Comparison of ENCODE assay signal across 13 cellular contexts in genomic region chr11:65473275-65473860, GRCh38. TPM values are rescaled to one million over a fixed set of nuclear protein-coding genes. Genes with fewer than 3 reads are reported as not detected.
DNase-seq lines count a peak whose midpoint lies in the region; ATAC-seq, FAIRE-seq and TF ChIP-seq lines count a peak whose summit lies in the region.
"Had no signal": no experiment of that assay in that cellular context is flagged by ENCODE, and none has a peak within 500 bp of the region (broad histone marks: within the 10 kb centered on the region; RNA-seq: fewer than 3 reads in every experiment).

No MANE protein-coding gene starts in this region.

- no peak for DNase-seq in CD4-positive, alpha-beta memory T cell
- DNase-seq in NCI-H69 (lab: John Stamatoyannopoulos, UW) (peak; percentile 34), endothelial cell of umbilical vein (ENCODE audit: low read depth, low spot score) (no peak), psoas muscle (no peak), kidney glomerular epithelial cell (lab: John Stamatoyannopoulos, UW) (no peak), MV-4-11 (lab: John Stamatoyannopoulos, UW) (no peak)
- no peak for DNase-seq in stimulated activated CD4-positive, alpha-beta T cell treated with anti-CD3 and anti-CD28 coated beads, Interleukin-2, amount 100 ng/mL, for 24 hours
- DNase-seq: body of pancreas, head of caudate nucleus, NCI-H526 treated with DMSO at 0.1 percent for 48 hours, nucleus accumbens had no signal

- H3K36me3 Mint-ChIP-seq in CD4-positive, alpha-beta memory T cell, result peaks cover 0 to 4% of the 10 kb centered on the region in 2 donors

- no peaks in the 10 kb centered on the region for H3K9me1 ChIP-seq in endothelial cell of umbilical vein (replicated peaks; ENCODE audit: control insufficient read depth, extremely low read depth, insufficient read depth, low read length)

- dilution Hi-C loops in endothelial cell of umbilical vein (cut with MboI; ENCODE audit: extremely low pct_ligation_motif_present, low sequenced_read_pairs), result no loop called here

- no peak for FAIRE-seq in endothelial cell of umbilical vein (lab: Jason Lieb, UNC)

- H3K4me1 ChIP-seq in CD4-positive, alpha-beta memory T cell (ENCODE audit: insufficient read depth, low read length), result peaks cover 26% of the 10 kb centered on the region
- H3K4me1 ChIP-seq in endothelial cell of umbilical vein (ENCODE audit: control insufficient read depth, extremely low read depth, insufficient read depth, low read length) (peaks cover 28% of the 10 kb centered on the region), psoas muscle (peaks cover 60% of the 10 kb centered on the region)

- intact Hi-C loops in CD4-positive, alpha-beta memory T cell (cut with micrococcal nuclease), result no loop called here
- intact Hi-C loops in endothelial cell of umbilical vein (cut with micrococcal nuclease), result no loop called here
- intact Hi-C loops in psoas muscle (cut with DNase I), result loop anchor here in 1 of 2 donors (5.0 kb wide), 1 partner anchor 56 kb away; no protein-coding TSS in a partner anchor

- CTCF ChIA-PET in CD4-positive, alpha-beta memory T cell (lab: Charles Lee; ENCODE audit: partially characterized antibody), result interaction anchor here (0.7 to 8.2 kb wide), 7 partner anchors 23 to 142 kb away, joined by 3 to 88 read pairs (median 14); partner anchors contain the start of gene MALAT1
- CTCF ChIA-PET in endothelial cell of umbilical vein (lab: Charles Lee), result interaction anchor here (0.8 to 4.2 kb wide), 3 partner anchors 15 to 32 kb away, joined by 3 to 80 read pairs (median 31); partner anchors contain the start of gene MALAT1

- H3K4me2 ChIP-seq in endothelial cell of umbilical vein (ENCODE audit: insufficient read depth, low read length), result no peak overlapping the region

- no TSS peak for BruUV-seq in endothelial cell of umbilical vein (replicated peaks; lab: Mats Ljungman, UMichigan)

- no peak overlapping the region for H3K4me3 Mint-ChIP-seq in CD4-positive, alpha-beta memory T cell

- H3K9ac ChIP-seq in endothelial cell of umbilical vein (replicated peaks; ENCODE audit: extremely low read depth, insufficient read depth, low read length), result peak overlapping the region; percentile 25

- no peak overlapping the region for H2AFZ ChIP-seq in endothelial cell of umbilical vein (ENCODE audit: low read depth, low read length)

- no peak for TF ChIP-seq POLR2A in endothelial cell of umbilical vein (IDR thresholded peaks at IDR 0.05; ENCODE audit: low read depth, low read length)

- 60 to 76% (median 65%) methylated on average over 7 of the region's 7 CpGs for WGBS in psoas muscle, 3 donors

- H3K27me3 Mint-ChIP-seq in CD4-positive, alpha-beta memory T cell, result no peaks in the 10 kb centered on the region

- H3K27ac Mint-ChIP-seq in CD4-positive, alpha-beta memory T cell, result peak overlapping the region in 5 of 7 donors; percentile 51 to 91 (median 76)

- H3K4me1 Mint-ChIP-seq in CD4-positive, alpha-beta memory T cell, result peaks cover 17 to 36% (median 29%) of the 10 kb centered on the region in 4 donors

- no peaks in the 10 kb centered on the region for H4K20me1 ChIP-seq in endothelial cell of umbilical vein (replicated peaks; ENCODE audit: control insufficient read depth, extremely low read depth, insufficient read depth, low read length)

- H3K36me3 ChIP-seq in CD4-positive, alpha-beta memory T cell (ENCODE audit: insufficient read depth, low read length), result no peaks in the 10 kb centered on the region
- H3K36me3 ChIP-seq in endothelial cell of umbilical vein (ENCODE audit: control insufficient read depth in 2 of 2, extremely low read depth in 1 of 2, insufficient read depth in 2 of 2, low read length in 2 of 2) (no peaks in the 10 kb centered on the region), psoas muscle (ENCODE audit: insufficient read depth in 1 of 2, low read depth in 1 of 2) (no peaks in the 10 kb centered on the region)

- H3K27ac ChIP-seq in CD4-positive, alpha-beta memory T cell (ENCODE audit: low read depth, low read length), result peak overlapping the region; percentile 30
- H3K27ac ChIP-seq in endothelial cell of umbilical vein (ENCODE audit: insufficient read depth, low read depth, low read length) (peak overlapping the region; percentile 89), psoas muscle (peak overlapping the region; percentile 99)

- no peaks in the 10 kb centered on the region for H3K27me3 ChIP-seq in CD4-positive, alpha-beta memory T cell (ENCODE audit: insufficient read depth, low read length)
- H3K27me3 ChIP-seq in endothelial cell of umbilical vein (ENCODE audit: control insufficient read depth in 2 of 2, insufficient read depth in 2 of 2, low read length in 2 of 2) (no peaks in the 10 kb centered on the region), psoas muscle (ENCODE audit: insufficient read depth in 3 of 3, low read length in 2 of 3) (no peaks in the 10 kb centered on the region)
- H3K27me3 ChIP-seq: body of pancreas had no signal

- H3K9me3 Mint-ChIP-seq in CD4-positive, alpha-beta memory T cell, result no peaks in the 10 kb centered on the region

- no peak overlapping the region for H3K4me3 ChIP-seq in CD4-positive, alpha-beta memory T cell (ENCODE audit: low read length in 2 of 2)
- no peak overlapping the region for H3K4me3 ChIP-seq in endothelial cell of umbilical vein (replicated peaks in 1 of 3; ENCODE audit: insufficient read depth in 1 of 3, low read depth in 1 of 3, low read length in 3 of 3)
- no peak overlapping the region for H3K4me3 ChIP-seq in psoas muscle
- H3K4me3 ChIP-seq: body of pancreas had no signal

- TF ChIP-seq CTCF in endothelial cell of umbilical vein (IDR thresholded peaks at IDR 0.05; ENCODE audit: extremely low read depth in 1 of 2, insufficient read depth in 1 of 2, low read depth in 1 of 2, low read length in 2 of 2) (no peak), psoas muscle (IDR thresholded peaks at IDR 0.05) (no peak)

- H3K9me3 ChIP-seq in CD4-positive, alpha-beta memory T cell (ENCODE audit: control insufficient read depth in 1 of 2, low read length in 2 of 2), result no peaks in the 10 kb centered on the region
- no peaks in the 10 kb centered on the region for H3K9me3 ChIP-seq in endothelial cell of umbilical vein (replicated peaks; ENCODE audit: control insufficient read depth, insufficient read depth, low read length)
- no peaks in the 10 kb centered on the region for H3K9me3 ChIP-seq in psoas muscle
- H3K9me3 ChIP-seq: body of pancreas had no signal

- ATAC-seq in psoas muscle, result no peak
- ATAC-seq in GM19395 (IDR thresholded peaks at IDR 0.05; ENCODE audit: unreplicated experiment), result no peak
- ATAC-seq: activated CD4-positive, CD25-positive, alpha-beta regulatory T cell treated with anti-CD3 and anti-CD28 coated beads, Interleukin-2, amount 50 U/mL, for 24 hours; body of pancreas had no signal

- peaks cover 14% of the 10 kb centered on the region for H3K79me2 ChIP-seq in endothelial cell of umbilical vein (ENCODE audit: control insufficient read depth, insufficient read depth, low read length)

- POLR2A ChIA-PET in CD4-positive, alpha-beta memory T cell (lab: Charles Lee; ENCODE audit: partially characterized antibody), result interaction anchor here (24.3 to 25.8 kb wide), 2 partner anchors 27 to 53 kb away, joined by 679 to 1536 read pairs; partner anchors contain the start of genes MALAT1 and NEAT1
- POLR2A ChIA-PET in endothelial cell of umbilical vein (lab: Charles Lee), result interaction anchor here (3.3 to 5.7 kb wide), 2 partner anchors 25 to 34 kb away, joined by 101 to 117 read pairs; partner anchors contain the start of gene MALAT1

TF ChIP-seq in endothelial cell of umbilical vein, 7 proteins besides CTCF, POLR2A, EP300 and RAD21 (continues in another document):
- TF ChIP-seq MYC (IDR thresholded peaks at IDR 0.05; ENCODE audit: low read depth, low read length), result no peak

RNA-seq across cellular contexts. Expression of gene MALAT1, which starts 25.5 kb away (rescaled TPM):
- total RNA-seq in CD4-positive, alpha-beta memory T cell, result over 10,000 TPM; 29,058 to 29,932 TPM
- 1,000 to 10,000 TPM; 2,969 to 3,488 TPM for polyA plus RNA-seq in CD4-positive, alpha-beta memory T cell
- total RNA-seq in endothelial cell of umbilical vein, result 7,529 and 7,700 TPM in 2 replicates
- polyA plus RNA-seq in endothelial cell of umbilical vein, result 394 and 491 TPM in 2 replicates
- polyA plus RNA-seq in endothelial cell of umbilical vein (2011; cell fraction: cytosol; rRNA removed), result 47.1 and 87.3 TPM in 2 replicates
- polyA plus RNA-seq in endothelial cell of umbilical vein (2011; cell fraction: nucleus; rRNA removed), result 5,514 and 5,703 TPM in 2 replicates
- 638 and 920 TPM in 2 replicates for polyA plus RNA-seq in endothelial cell of umbilical vein (2012)
- polyA minus RNA-seq in endothelial cell of umbilical vein, result 8,330 and 9,132 TPM in 2 replicates
- polyA minus RNA-seq in endothelial cell of umbilical vein (2011; cell fraction: cytosol; rRNA and poly(A)+ RNA removed), result 1,996 TPM
- polyA minus RNA-seq in endothelial cell of umbilical vein (2011; cell fraction: nucleus; rRNA and poly(A)+ RNA removed), result 28,697 and 33,573 TPM in 2 replicates
- over 10,000 TPM in 1 of 4 donors, 1,000 to 10,000 TPM in 3; 3,071 to 11,376 (median 4,986) TPM for total RNA-seq in psoas muscle
- polyA plus RNA-seq in psoas muscle, result 100 to 1,000 TPM; 102 to 846 (median 299) TPM

RNA-seq across cellular contexts. Expression of gene NEAT1, which starts 50.8 kb away (rescaled TPM):
- 100 to 1,000 TPM; 685 to 687 TPM for total RNA-seq in CD4-positive, alpha-beta memory T cell
- polyA plus RNA-seq in CD4-positive, alpha-beta memory T cell, result 1 to 10 TPM; 2.3 to 4.0 TPM
- total RNA-seq in endothelial cell of umbilical vein, result 957 and 1,053 TPM in 2 replicates
- polyA plus RNA-seq in endothelial cell of umbilical vein, result 34.4 and 43.3 TPM in 2 replicates
- 15.1 and 49.9 TPM in 2 replicates for polyA plus RNA-seq in endothelial cell of umbilical vein (2011; cell fraction: cytosol; rRNA removed)
- 443 and 462 TPM in 2 replicates for polyA plus RNA-seq in endothelial cell of umbilical vein (2011; cell fraction: nucleus; rRNA removed)
- 254 and 310 TPM in 2 replicates for polyA plus RNA-seq in endothelial cell of umbilical vein (2012)
- polyA minus RNA-seq in endothelial cell of umbilical vein, result 900 and 1,086 TPM in 2 replicates
- polyA minus RNA-seq in endothelial cell of umbilical vein (2011; cell fraction: cytosol; rRNA and poly(A)+ RNA removed), result 31.7 TPM
- 1,191 and 1,444 TPM in 2 replicates for polyA minus RNA-seq in endothelial cell of umbilical vein (2011; cell fraction: nucleus; rRNA and poly(A)+ RNA removed)
- total RNA-seq in psoas muscle, result 1,000 to 10,000 TPM in 1 of 4 donors, 100 to 1,000 TPM in 3; 517 to 1,759 (median 646) TPM
- 100 to 1,000 TPM; 474 to 758 (median 716) TPM for polyA plus RNA-seq in psoas muscle

RNA-seq across cellular contexts. Expression of gene SCYL1, which starts 51.5 kb away (rescaled TPM):
- total RNA-seq in CD4-positive, alpha-beta memory T cell, result 10 to 100 TPM; 72.5 to 81.3 TPM
- polyA plus RNA-seq in CD4-positive, alpha-beta memory T cell, result 10 to 100 TPM; 22.9 to 40.8 TPM
- total RNA-seq in endothelial cell of umbilical vein (88.2 and 88.7 TPM in 2 replicates), psoas muscle (100 to 1,000 TPM in 1 of 4 donors, 10 to 100 TPM in 3; 77.8 to 106 (median 92.6) TPM)
- polyA plus RNA-seq in endothelial cell of umbilical vein (126 and 153 TPM in 2 replicates), psoas muscle (10 to 100 TPM; 66.9 to 87.4 (median 79.4) TPM)
- 95.1 and 111 TPM in 2 replicates for polyA plus RNA-seq in endothelial cell of umbilical vein (2011; cell fraction: cytosol; rRNA removed)
- polyA plus RNA-seq in endothelial cell of umbilical vein (2011; cell fraction: nucleus; rRNA removed), result 143 and 176 TPM in 2 replicates
- 53.3 and 68.2 TPM in 2 replicates for polyA plus RNA-seq in endothelial cell of umbilical vein (2012)
- 50.9 and 74.3 TPM in 2 replicates for polyA minus RNA-seq in endothelial cell of umbilical vein
- polyA minus RNA-seq in endothelial cell of umbilical vein (2011; cell fraction: cytosol; rRNA and poly(A)+ RNA removed), result 57.2 TPM
- polyA minus RNA-seq in endothelial cell of umbilical vein (2011; cell fraction: nucleus; rRNA and poly(A)+ RNA removed), result 38.2 and 51.4 TPM in 2 replicates

Comparison
In these comparisons a context has a peak if more than half of its experiments do, and no peak if none do; other contexts are left out.
1. H3K27ac ChIP-seq: peak in every context shown above with its lines; median percentile 99 in psoas muscle; 89 in endothelial cell of umbilical vein; 30 in CD4-positive, alpha-beta memory T cell.